8 cellular contexts compared by ENCODE assay signal in genomic region chr10:95655571-95656290, GRCh38. TPM values are rescaled to one million over a fixed set of nuclear protein-coding genes. Genes with fewer than 3 reads are reported as not detected.
DNase-seq lines count a peak whose midpoint lies in the region; ATAC-seq and TF ChIP-seq lines count a peak whose summit lies in the region.

No MANE protein-coding gene starts in this region.

- H3K4me1 ChIP-seq in ES-I3 (ENCODE audit: insufficient read depth, low read length) (no peaks in the 10 kb centered on the region), KMS-11 (ENCODE audit: low read depth, poor library complexity, severe bottlenecking) (peaks cover 10% of the 10 kb centered on the region), heart right ventricle (peaks cover 0 to 21% (median 10%) of the 10 kb centered on the region in 9 donors)

- H3K4me1 Mint-ChIP-seq in activated T-helper 1 cell treated with anti-CD3 and anti-CD28 coated beads, Interleukin-12 subunit alpha, Interleukin-12 subunit beta, Interleukin-2, Interleukin-4 antibody, amounts not matched to agents 30 ng/mL and 10 ng/mL and 1 ng/mL, durations not matched to agents 14 hours and 24 hours and 36 hours (ENCODE audit: low read depth), result peaks cover 27% of the 10 kb centered on the region
- peaks cover 9% of the 10 kb centered on the region for H3K4me1 Mint-ChIP-seq in progenitor cell of endocrine pancreas (ENCODE audit: low read depth)

- H3K27ac Mint-ChIP-seq in activated T-helper 1 cell treated with anti-CD3 and anti-CD28 coated beads, Interleukin-12 subunit alpha, Interleukin-12 subunit beta, Interleukin-2, Interleukin-4 antibody, amounts not matched to agents 30 ng/mL and 10 ng/mL and 1 ng/mL, durations not matched to agents 14 hours and 24 hours and 36 hours, result peak overlapping the region; percentile 80
- H3K27ac Mint-ChIP-seq in progenitor cell of endocrine pancreas, result peak overlapping the region; percentile 58

- peak overlapping the region; percentile 82 for H3K9ac ChIP-seq in ES-I3 (ENCODE audit: low read depth, low read length)
- H3K9ac ChIP-seq in KMS-11, result peak overlapping the region; percentile 89

- H2AFZ ChIP-seq in KMS-11 (ENCODE audit: low read depth), result peak overlapping the region; percentile 84; the same call in 1 of the 2 replicates

- no peaks in the 10 kb centered on the region for H3K27me3 Mint-ChIP-seq in activated T-helper 1 cell treated with anti-CD3 and anti-CD28 coated beads, Interleukin-12 subunit alpha, Interleukin-12 subunit beta, Interleukin-2, Interleukin-4 antibody, amounts not matched to agents 30 ng/mL and 10 ng/mL and 1 ng/mL, durations not matched to agents 14 hours and 24 hours and 36 hours (ENCODE audit: insufficient read depth)
- H3K27me3 Mint-ChIP-seq in progenitor cell of endocrine pancreas, result no peaks in the 10 kb centered on the region

- TF ChIP-seq CTCF in KMS-11 (conservative IDR thresholded peaks at IDR 0.05; ENCODE audit: low read depth, low read length) (no peak), heart right ventricle (IDR thresholded peaks at IDR 0.05) (no peak), progenitor cell of endocrine pancreas (IDR thresholded peaks at IDR 0.05; ENCODE audit: unreplicated experiment) (no peak)

- H3K9me3 ChIP-seq in ES-I3 (ENCODE audit: control insufficient read depth, insufficient read depth, low read length) (no peaks in the 10 kb centered on the region), heart right ventricle (peaks cover 0 to 10% (median 0%) of the 10 kb centered on the region in 11 donors)

- H3K79me2 ChIP-seq in KMS-11 (ENCODE audit: insufficient read depth, low read depth), result peaks cover 20% of the 10 kb centered on the region

- H3K9me3 Mint-ChIP-seq in activated T-helper 1 cell treated with anti-CD3 and anti-CD28 coated beads, Interleukin-12 subunit alpha, Interleukin-12 subunit beta, Interleukin-2, Interleukin-4 antibody, amounts not matched to agents 30 ng/mL and 10 ng/mL and 1 ng/mL, durations not matched to agents 14 hours and 24 hours and 36 hours, result peaks cover 17% of the 10 kb centered on the region
- H3K9me3 Mint-ChIP-seq in progenitor cell of endocrine pancreas (ENCODE audit: low read depth), result peaks cover 10% of the 10 kb centered on the region

- no peaks in the 10 kb centered on the region for H4K20me1 ChIP-seq in KMS-11 (ENCODE audit: insufficient read depth)

- H3K36me3 Mint-ChIP-seq in activated T-helper 1 cell treated with anti-CD3 and anti-CD28 coated beads, Interleukin-12 subunit alpha, Interleukin-12 subunit beta, Interleukin-2, Interleukin-4 antibody, amounts not matched to agents 30 ng/mL and 10 ng/mL and 1 ng/mL, durations not matched to agents 14 hours and 24 hours and 36 hours (ENCODE audit: low read depth), result peaks cover 39% of the 10 kb centered on the region
- peaks cover 27% of the 10 kb centered on the region for H3K36me3 Mint-ChIP-seq in progenitor cell of endocrine pancreas (ENCODE audit: insufficient read depth)

- peak overlapping the region; percentile 93 for H3K4me2 ChIP-seq in KMS-11

- intact Hi-C loops in activated T-helper 1 cell treated with anti-CD3 and anti-CD28 coated beads, Interleukin-12 subunit alpha, Interleukin-12 subunit beta, Interleukin-2, Interleukin-4 antibody, amounts not matched to agents 30 ng/mL and 10 ng/mL and 1 ng/mL, durations not matched to agents 14 hours and 24 hours and 36 hours (cut with micrococcal nuclease), result loop anchor here (1.0 kb wide), 2 partner anchors 39 to 94 kb away; partner anchors contain the start of gene SORBS1
- intact Hi-C loops in heart right ventricle (cut with DNase I), result no loop called here

- peak; percentile 7 for ATAC-seq in GM21381 (IDR thresholded peaks at IDR 0.05; ENCODE audit: unreplicated experiment)
- ATAC-seq in heart right ventricle, result peak in 6 of 8 donors; percentile 4 to 27 (median 16)

- H3K27ac ChIP-seq in KMS-11 (0 out of 2 replicates have a peak overlapping the region, but pooled peaks have one; percentile 51), heart right ventricle (peak overlapping the region in 8 of 10 donors; percentile 10 to 81 (median 63))

- peak; percentile 2 for DNase-seq in activated T-helper 1 cell treated with anti-CD3 and anti-CD28 coated beads, Interleukin-12 subunit alpha, Interleukin-12 subunit beta, Interleukin-2, Interleukin-4 antibody, amounts not matched to agents 30 ng/mL and 10 ng/mL and 1 ng/mL, durations not matched to agents 14 hours and 24 hours and 36 hours (ENCODE audit: low spot score)
- DNase-seq in heart right ventricle (no peak), progenitor cell of endocrine pancreas (ENCODE audit: low spot score, unreplicated experiment) (no peak), GM19240 (ENCODE audit: insufficient read length, low spot score) (no peak), dedifferentiated amniotic fluid mesenchymal stem cell (ENCODE audit: extremely low spot score) (no peak)

- no peak overlapping the region for H3K4me3 ChIP-seq in KMS-11 (IDR thresholded peaks at IDR 0.05; ENCODE audit: insufficient read depth, low read depth, low read length)
- H3K4me3 ChIP-seq in heart right ventricle, result peak overlapping the region; percentile 58 to 100 (median 82)

- peak overlapping the region; percentile 99 for H3K4me3 Mint-ChIP-seq in activated T-helper 1 cell treated with anti-CD3 and anti-CD28 coated beads, Interleukin-12 subunit alpha, Interleukin-12 subunit beta, Interleukin-2, Interleukin-4 antibody, amounts not matched to agents 30 ng/mL and 10 ng/mL and 1 ng/mL, durations not matched to agents 14 hours and 24 hours and 36 hours
- peak overlapping the region; percentile 99 for H3K4me3 Mint-ChIP-seq in progenitor cell of endocrine pancreas (ENCODE audit: low read depth)

- peaks cover 16% of the 10 kb centered on the region for H3K36me3 ChIP-seq in ES-I3 (ENCODE audit: insufficient read depth, low read length)
- H3K36me3 ChIP-seq in KMS-11 (ENCODE audit: insufficient read depth), result peaks cover 6% of the 10 kb centered on the region; the same call in 1 of the 2 replicates
- peaks cover 0 to 27% (median 15%) of the 10 kb centered on the region in 9 donors for H3K36me3 ChIP-seq in heart right ventricle

- H3K27me3 ChIP-seq in KMS-11 (ENCODE audit: insufficient read depth, low read depth) (no peaks in the 10 kb centered on the region), heart right ventricle (no peaks in the 10 kb centered on the region)

- 16% methylated on average over 23 of the region's 23 CpGs for WGBS in heart right ventricle, 2 donors

RNA-seq across cellular contexts. Expression of gene ALDH18A1, which starts 0.8 kb away (rescaled TPM):
- total RNA-seq in activated T-helper 1 cell treated with anti-CD3 and anti-CD28 coated beads, Interleukin-12 subunit alpha, Interleukin-12 subunit beta, Interleukin-2, Interleukin-4 antibody, amounts not matched to agents 30 ng/mL and 10 ng/mL and 1 ng/mL, durations not matched to agents 14 hours and 24 hours and 36 hours, result 122 and 127 TPM in 2 replicates
- total RNA-seq in heart right ventricle (10 to 100 TPM in 9 of 10 donors, 1 to 10 TPM in 1; 7.6 to 19.5 (median 13.9) TPM), progenitor cell of endocrine pancreas (135 and 139 TPM in 2 replicates)
- 1 to 10 TPM; 5.9 to 8.8 TPM for polyA plus RNA-seq in heart right ventricle

RNA-seq across cellular contexts. Expression of gene TCTN3, which starts 38.0 kb away (rescaled TPM):
- 56.3 and 58.0 TPM in 2 replicates for total RNA-seq in activated T-helper 1 cell treated with anti-CD3 and anti-CD28 coated beads, Interleukin-12 subunit alpha, Interleukin-12 subunit beta, Interleukin-2, Interleukin-4 antibody, amounts not matched to agents 30 ng/mL and 10 ng/mL and 1 ng/mL, durations not matched to agents 14 hours and 24 hours and 36 hours
- 10 to 100 TPM in 8 of 10 donors, 1 to 10 TPM in 2; 9.1 to 17.5 (median 11.4) TPM for total RNA-seq in heart right ventricle
- polyA plus RNA-seq in heart right ventricle, result 10 to 100 TPM in 1 of 2 donors, 1 to 10 TPM in 1; 6.4 to 14.9 TPM
- 61.8 and 62.0 TPM in 2 replicates for total RNA-seq in progenitor cell of endocrine pancreas
